Comparison of ENCODE assay signal across 11 cellular contexts in the genomic region with DNA sequence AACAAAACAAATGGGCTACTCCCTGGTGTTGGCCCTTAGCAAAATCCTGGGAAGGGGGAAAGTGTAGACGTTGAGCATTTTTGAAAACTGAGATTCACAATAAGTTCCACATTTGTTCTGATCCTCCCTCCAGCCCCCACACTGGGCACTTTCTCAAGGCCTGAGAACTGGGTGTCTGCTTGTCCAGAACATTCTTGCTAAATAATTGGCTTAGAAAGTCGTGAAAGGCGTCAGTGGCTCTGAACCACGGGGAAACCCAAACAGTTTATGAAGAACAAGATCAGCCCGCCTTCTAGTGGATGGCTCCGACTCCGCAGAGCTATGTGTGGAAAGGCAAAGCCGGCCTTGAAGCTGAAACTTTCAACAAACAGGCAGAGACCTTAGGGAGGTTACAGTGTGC.
DNase-seq lines count a peak whose midpoint lies in the region; ATAC-seq and TF ChIP-seq lines count a peak whose summit lies in the region.
"Had no signal": no experiment of that assay in that cellular context is flagged by ENCODE, and none has a peak within 500 bp of the region (broad histone marks: within the 10 kb centered on the region; RNA-seq: fewer than 3 reads in every experiment).

No MANE protein-coding gene starts in this region.

- DNase-seq in Ammon's horn (ENCODE audit: low spot score) (peak; percentile 62), colonic mucosa (peak; percentile 29), left colon (peak; percentile 8 to 52), sigmoid colon (peak; percentile 92), RKO (ENCODE audit: low spot score) (no peak), NAMALWA (ENCODE audit: low spot score) (no peak)
- no peak for DNase-seq in activated CD4-positive, alpha-beta T cell treated with anti-CD3 and anti-CD28 coated beads, Interleukin-2, amount 50 U/mL, for 48 hours
- DNase-seq: MV-4-11, T1000 had no signal

- H3K27ac ChIP-seq in colonic mucosa (no peak overlapping the region), sigmoid colon (peak overlapping the region; percentile 50 to 63 (median 62))

- ATAC-seq in left colon (no peak), HG03108 (IDR thresholded peaks at IDR 0.05; ENCODE audit: unreplicated experiment) (no peak)
- ATAC-seq: natural killer cell treated with Interleukin-12 subunit alpha and Interleukin-12 subunit beta and Interleukin-15 and Interleukin-18, amount 100 ng/mL, for 72 hours had no signal

- H3K4me1 ChIP-seq in colonic mucosa (no peaks in the 10 kb centered on the region), sigmoid colon (peaks cover 0 to 13% (median 6%) of the 10 kb centered on the region in 4 donors)

- peak in 1 of 4 donors; percentile 17 for TF ChIP-seq EP300 in sigmoid colon (IDR thresholded peaks at IDR 0.05)

- no peaks in the 10 kb centered on the region for H3K36me3 ChIP-seq in colonic mucosa
- H3K36me3 ChIP-seq in sigmoid colon: no peaks in the 10 kb centered on the region

- intact Hi-C loops in colonic mucosa (cut with DNase I) (no loop called here), left colon (cut with DNase I, micrococcal nuclease) (loop anchor here in 1 of 2 donors (10.0 kb wide), 1 partner anchor 162 kb away; no protein-coding TSS in a partner anchor), sigmoid colon (cut with DNase I) (no loop called here)

- no peak for TF ChIP-seq CTCF in colonic mucosa (IDR thresholded peaks at IDR 0.05)
- TF ChIP-seq CTCF in sigmoid colon (IDR thresholded peaks at IDR 0.05): peak in 3 of 4 experiments; percentile 24 to 32 (median 31)

- H3K4me3 ChIP-seq in colonic mucosa: no peak overlapping the region
- no peak overlapping the region for H3K4me3 ChIP-seq in sigmoid colon

- no peak for TF ChIP-seq POLR2A in sigmoid colon (IDR thresholded peaks at IDR 0.05)

- no peaks in the 10 kb centered on the region for H3K27me3 ChIP-seq in colonic mucosa
- H3K27me3 ChIP-seq in sigmoid colon: no peaks in the 10 kb centered on the region

- H3K9me3 ChIP-seq in colonic mucosa (no peaks in the 10 kb centered on the region), sigmoid colon (no peaks in the 10 kb centered on the region)

- no peak overlapping the region for H3K9ac ChIP-seq in colonic mucosa (ENCODE audit: low read depth in 2 of 2, low read length in 2 of 2)

- 43 to 60% methylated on average over 8 of the region's 8 CpGs for WGBS in sigmoid colon, 2 donors

Comparison
In these comparisons a context has a peak if more than half of its experiments do, and no peak if none do; other contexts are left out.
1. DNase-seq: peak in Ammon's horn (single experiment), colonic mucosa (single experiment), left colon (2 of 2) and sigmoid colon (single experiment); none in RKO (single experiment), activated CD4-positive, alpha-beta T cell treated with anti-CD3 and anti-CD28 coated beads, Interleukin-2, amount 50 U/mL, for 48 hours (0 of 2) and NAMALWA (single experiment).